Comparison of ENCODE assay signal across 8 cellular contexts in genomic region chr12:56119361-56119796, GRCh38. TPM values are rescaled to one million over a fixed set of nuclear protein-coding genes. Genes with fewer than 3 reads are reported as not detected.
DNase-seq lines count a peak whose midpoint lies in the region; ATAC-seq and TF ChIP-seq lines count a peak whose summit lies in the region.

No MANE protein-coding gene starts in this region.

- peak; percentile 53 to 64 for ATAC-seq in right cardiac atrium
- no peak for ATAC-seq in GM21390 (IDR thresholded peaks at IDR 0.05; ENCODE audit: unreplicated experiment)
- no peak for ATAC-seq in GM19035 (IDR thresholded peaks at IDR 0.05; ENCODE audit: unreplicated experiment)

- peak overlapping the region; percentile 73 for H3K4me3 ChIP-seq in GM06990 (replicated peaks; ENCODE audit: low read depth, low read length)
- H3K4me3 ChIP-seq in SU-DHL-6 (ENCODE audit: insufficient read depth, low read length, poor library complexity, severe bottlenecking) = peak overlapping the region; percentile 57
- H3K4me3 ChIP-seq in right cardiac atrium (ENCODE audit: low read length) = no peak overlapping the region
- H3K4me3 ChIP-seq in prostate gland = peak overlapping the region in 1 of 2 donors; percentile 61

- no peaks in the 10 kb centered on the region for H4K20me1 ChIP-seq in SU-DHL-6 (ENCODE audit: low read depth, low read length)

- peak; percentile 65 for TF ChIP-seq CTCF in GM06990 (IDR thresholded peaks at IDR 0.05; ENCODE audit: insufficient read depth, low read length, poor library complexity, severe bottlenecking)
- TF ChIP-seq CTCF in SU-DHL-6 (IDR thresholded peaks at IDR 0.05; ENCODE audit: insufficient read depth, low read length, poor library complexity, severe bottlenecking) = peak; percentile 77
- peak; percentile 66 to 95 (median 80) for TF ChIP-seq CTCF in prostate gland (IDR thresholded peaks at IDR 0.05)

- H3F3A ChIP-seq in SU-DHL-6 (ENCODE audit: insufficient read depth) = peaks cover 41% of the 10 kb centered on the region

- H3K27me3 ChIP-seq in GM06990 (replicated peaks; ENCODE audit: control insufficient read depth, insufficient read depth, low read length) (no peaks in the 10 kb centered on the region), SU-DHL-6 (ENCODE audit: low read length) (no peaks in the 10 kb centered on the region), right cardiac atrium (ENCODE audit: control insufficient read depth, insufficient read depth) (no peaks in the 10 kb centered on the region), prostate gland (replicated peaks; ENCODE audit: insufficient read depth) (no peaks in the 10 kb centered on the region)

- no peak for TF ChIP-seq POLR2A in prostate gland (IDR thresholded peaks at IDR 0.05)

- intact Hi-C loops in right cardiac atrium (cut with DNase I) (loop anchor here in 2 of 4 donors (2.0 to 5.0 kb wide), 2 partner anchors 38 to 69 kb away; partner anchors contain the start of genes SMARCC2 (in 2 of the 2) and MYL6 (in 1 of the 2)), prostate gland (cut with DNase I) (loop anchor here (1.0 to 5.0 kb wide), 3 partner anchors 38 to 105 kb away; partner anchors contain the start of genes MYL6 and NABP2)

- H3K4me2 ChIP-seq in SU-DHL-6 (ENCODE audit: low read depth, low read length, poor library complexity, severe bottlenecking) = peak overlapping the region; percentile 82

- H3K79me2 ChIP-seq in SU-DHL-6 (ENCODE audit: insufficient read depth, low read length) = peaks cover 21% of the 10 kb centered on the region

- no peak overlapping the region for H2AFZ ChIP-seq in SU-DHL-6 (ENCODE audit: low read depth, low read length, severe bottlenecking)

- H3K9me3 ChIP-seq in SU-DHL-6 (ENCODE audit: insufficient read depth, low read length) = no peaks in the 10 kb centered on the region
- H3K9me3 ChIP-seq in right cardiac atrium (ENCODE audit: control insufficient read depth, low read length) = no peaks in the 10 kb centered on the region
- no peaks in the 10 kb centered on the region for H3K9me3 ChIP-seq in prostate gland

- 0% methylated on average over 2 of the region's 2 CpGs for WGBS in right cardiac atrium
- WGBS in prostate gland = 0% methylated on average over 2 of the region's 2 CpGs

- H3K9me2 ChIP-seq in SU-DHL-6 (replicated peaks; ENCODE audit: insufficient read depth, low read length) = no peaks in the 10 kb centered on the region

- H3K27ac ChIP-seq in SU-DHL-6 (ENCODE audit: low read depth, low read length) = peak overlapping the region; percentile 62
- H3K27ac ChIP-seq in right cardiac atrium (ENCODE audit: low read length) = peak overlapping the region; percentile 95
- H3K27ac ChIP-seq in prostate gland = peak overlapping the region; percentile 93 to 97

- H3K9ac ChIP-seq in SU-DHL-6 (ENCODE audit: low read length) = peak overlapping the region; percentile 64

- peaks cover 6% of the 10 kb centered on the region for H3K36me3 ChIP-seq in GM06990 (ENCODE audit: control insufficient read depth, insufficient read depth, low read length)
- H3K36me3 ChIP-seq in SU-DHL-6 (ENCODE audit: low read length) = peaks cover 5% of the 10 kb centered on the region; the same call in 1 of the 2 replicates
- no peaks in the 10 kb centered on the region for H3K36me3 ChIP-seq in prostate gland

- peaks cover 6% of the 10 kb centered on the region for H3K4me1 ChIP-seq in right cardiac atrium (ENCODE audit: control insufficient read depth, insufficient read depth, low read length)
- H3K4me1 ChIP-seq in prostate gland (replicated peaks) = peaks cover 8% of the 10 kb centered on the region

- DNase-seq in GM06990 (ENCODE audit: extremely low read depth, insufficient read length) = no peak
- peak; percentile 62 to 88 (median 78) for DNase-seq in NCI-H1417 (lab: John Stamatoyannopoulos, UW)
- peak; percentile 90 for DNase-seq in astrocyte of the hippocampus (ENCODE audit: low read depth, low spot score)
- peak; percentile 78 to 81 (median 79) for DNase-seq in right cardiac atrium
- DNase-seq in prostate gland (ENCODE audit: low spot score) = peak; percentile 68

RNA-seq across cellular contexts. Expression of gene ZC3H10, which starts 1.3 kb away (rescaled TPM):
- total RNA-seq in right cardiac atrium (1 to 10 TPM; 6.1 to 8.6 (median 6.7) TPM), prostate gland (1 to 10 TPM; 4.6 to 9.1 TPM)
- 2.7 TPM for polyA plus RNA-seq in right cardiac atrium

RNA-seq across cellular contexts. Expression of gene RPL41, which starts 2.9 kb away (rescaled TPM):
- 1,000 to 10,000 TPM; 2,156 to 2,505 (median 2,353) TPM for total RNA-seq in right cardiac atrium
- polyA plus RNA-seq in right cardiac atrium = 2,026 TPM
- total RNA-seq in prostate gland = 1,000 to 10,000 TPM; 2,549 to 4,385 TPM

RNA-seq across cellular contexts. Expression of gene ESYT1, which starts 8.7 kb away (rescaled TPM):
- total RNA-seq in right cardiac atrium (10 to 100 TPM; 30.7 to 38.5 (median 33.6) TPM), prostate gland (100 to 1,000 TPM in 1 of 2 donors, 10 to 100 TPM in 1; 66.8 to 167 TPM)
- polyA plus RNA-seq in right cardiac atrium = 29.1 TPM

RNA-seq across cellular contexts. Expression of gene PA2G4, which starts 15.0 kb away (rescaled TPM):
- total RNA-seq in right cardiac atrium = 10 to 100 TPM; 65.5 to 77.6 (median 74.2) TPM
- 73.3 TPM for polyA plus RNA-seq in right cardiac atrium
- total RNA-seq in prostate gland = 10 to 100 TPM; 75.0 to 93.3 TPM

RNA-seq across cellular contexts. Expression of gene MYL6B, which starts 33.0 kb away (rescaled TPM):
- total RNA-seq in right cardiac atrium (10 to 100 TPM; 48.4 to 74.6 (median 60.2) TPM), prostate gland (100 to 1,000 TPM in 1 of 2 donors, 10 to 100 TPM in 1; 66.4 to 203 TPM)
- polyA plus RNA-seq in right cardiac atrium = 65.7 TPM

Comparison
In these comparisons a context has a peak if more than half of its experiments do, and no peak if none do; other contexts are left out.
1. ATAC-seq: peak in right cardiac atrium (2 of 2); none in GM21390 (single experiment) and GM19035 (single experiment).
2. Peak in every context shown above with its lines, with median percentiles within 50 percentile points of each other: CTCF ChIP-seq and H3K27ac ChIP-seq.